In the genomic region with DNA sequence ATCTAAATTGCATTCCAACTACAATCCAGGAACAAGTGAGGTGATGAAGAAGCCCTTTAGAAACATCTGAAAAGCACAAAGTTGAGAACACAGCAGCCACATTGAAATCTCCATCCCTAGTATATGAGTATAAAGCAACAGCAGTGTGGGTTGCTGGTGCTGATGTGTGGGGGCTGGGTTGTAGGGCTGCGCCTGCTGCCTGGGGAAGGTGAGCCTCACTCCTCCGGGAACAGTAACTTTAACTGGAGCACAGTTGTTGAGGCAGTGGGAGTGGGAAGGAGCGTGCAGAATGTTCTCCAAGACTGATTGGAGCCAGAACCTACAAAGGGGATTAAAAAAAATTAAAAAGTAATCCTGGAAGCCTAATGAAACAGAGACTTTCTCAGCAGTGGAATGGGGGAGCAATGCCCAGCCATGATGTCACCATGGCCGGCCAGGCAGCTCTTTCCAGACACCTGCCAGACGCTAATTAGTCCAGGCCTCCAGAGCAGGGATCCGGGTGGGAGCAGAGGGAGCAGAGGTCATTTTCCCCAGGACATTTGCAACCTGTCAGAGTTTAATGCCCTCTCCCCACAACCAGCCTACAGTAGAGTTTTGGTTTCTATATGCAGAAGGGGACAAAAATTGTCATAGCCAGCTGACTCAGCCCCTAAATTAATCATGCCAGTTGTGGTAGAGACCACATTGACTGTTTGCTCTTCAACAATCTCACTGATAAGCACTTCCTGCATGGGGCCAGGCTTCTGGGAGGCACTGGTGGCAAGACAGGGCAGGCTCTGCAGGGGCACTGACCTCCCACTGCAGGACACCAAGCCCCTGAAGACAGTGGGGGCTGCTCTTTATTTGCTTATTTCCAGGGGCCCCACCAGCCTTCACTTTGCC, we compare ENCODE assay signal across 8 cellular contexts.
DNase-seq lines count a peak whose midpoint lies in the region; ATAC-seq, FAIRE-seq and TF ChIP-seq lines count a peak whose summit lies in the region.

No MANE protein-coding gene starts in this region.

- intact Hi-C loops in gastrocnemius medialis (cut with DNase I; ENCODE audit: low total_unique reads): loop anchor here (10.0 kb wide), 1 partner anchor 87 kb away; no protein-coding TSS in a partner anchor

- peaks cover 13% of the 10 kb centered on the region for H3K4me1 Mint-ChIP-seq in astrocyte (ENCODE audit: low read depth, unreplicated experiment)

- H3K4me1 ChIP-seq in astrocyte (ENCODE audit: insufficient read depth, low read length): peaks cover 7% of the 10 kb centered on the region
- no peaks in the 10 kb centered on the region for H3K4me1 ChIP-seq in gastrocnemius medialis

- no peak for FAIRE-seq in astrocyte (lab: Jason Lieb, UNC)

- peak; percentile 94 for ATAC-seq in GM18868 (IDR thresholded peaks at IDR 0.05; ENCODE audit: unreplicated experiment)
- no peak for ATAC-seq in gastrocnemius medialis

- H3K9ac ChIP-seq in astrocyte (ENCODE audit: low read length): no peak overlapping the region

- H3K36me3 ChIP-seq in astrocyte (ENCODE audit: insufficient read depth, low read length) (no peaks in the 10 kb centered on the region), gastrocnemius medialis (no peaks in the 10 kb centered on the region)

- peak; percentile 2 for DNase-seq in LHCN-M2 (ENCODE audit: low read depth)
- DNase-seq in astrocyte (ENCODE audit: low read depth): peak; percentile 50
- DNase-seq in stimulated activated CD4-positive, alpha-beta T cell treated with anti-CD3 and anti-CD28 coated beads, Interleukin-2, amount 100 ng/mL, for 48 hours: peak; percentile 9 to 36
- no peak for DNase-seq in gastrocnemius medialis
- DNase-seq in AG20443 (ENCODE audit: low spot score): no peak
- no peak for DNase-seq in NCI-H146 (lab: John Stamatoyannopoulos, UW)
- no peak for DNase-seq in substantia nigra (lab: John Stamatoyannopoulos, UW)

- in situ Hi-C loops in gastrocnemius medialis (cut with MboI; ENCODE audit: low sequenced_read_pairs in 4 of 4): no loop called here

- TF ChIP-seq CTCF in astrocyte (IDR thresholded peaks at IDR 0.05; ENCODE audit: insufficient read depth, low read depth, low read length) (no peak), gastrocnemius medialis (IDR thresholded peaks at IDR 0.05 in 4 of 5, conservative IDR thresholded peaks at IDR 0.05 in 1 of 5) (no peak)

- H3K36me3 Mint-ChIP-seq in astrocyte (ENCODE audit: low read depth, unreplicated experiment): no peaks in the 10 kb centered on the region

- H2AFZ ChIP-seq in astrocyte (ENCODE audit: low read depth, low read length): no peak overlapping the region

- H3K79me2 ChIP-seq in astrocyte (ENCODE audit: insufficient read depth, low read length): no peaks in the 10 kb centered on the region

- H3K27me3 ChIP-seq in astrocyte (ENCODE audit: insufficient read depth, low read length) (peaks cover 3% of the 10 kb centered on the region), gastrocnemius medialis (no peaks in the 10 kb centered on the region)

- TF ChIP-seq POLR2A in gastrocnemius medialis (IDR thresholded peaks at IDR 0.05): no peak

- no peak overlapping the region for H3K4me3 ChIP-seq in astrocyte (ENCODE audit: insufficient read depth, low read depth, low read length)
- H3K4me3 ChIP-seq in gastrocnemius medialis: no peak overlapping the region

- peak overlapping the region; percentile 18 for H3K4me2 ChIP-seq in astrocyte (ENCODE audit: low read length)

- H3K27ac Mint-ChIP-seq in astrocyte (ENCODE audit: unreplicated experiment): no peak overlapping the region

- no peaks in the 10 kb centered on the region for H4K20me1 ChIP-seq in astrocyte (ENCODE audit: insufficient read depth, low read length)

- no peak overlapping the region for H3K4me3 Mint-ChIP-seq in astrocyte (ENCODE audit: unreplicated experiment)

- H3K27me3 Mint-ChIP-seq in astrocyte (ENCODE audit: low read depth, unreplicated experiment): peaks cover 14% of the 10 kb centered on the region

- H3K9me3 Mint-ChIP-seq in astrocyte (ENCODE audit: unreplicated experiment): peaks cover 9% of the 10 kb centered on the region

- H3K27ac ChIP-seq in astrocyte (ENCODE audit: low read depth, low read length): no peak overlapping the region
- no peak overlapping the region for H3K27ac ChIP-seq in gastrocnemius medialis
- H3K27ac ChIP-seq in substantia nigra (ENCODE audit: low read depth, low read length, poor library complexity, severe bottlenecking): no peak overlapping the region

- H3K9me3 ChIP-seq in astrocyte (ENCODE audit: insufficient read depth, low read depth, low read length): no peaks in the 10 kb centered on the region
- no peaks in the 10 kb centered on the region for H3K9me3 ChIP-seq in gastrocnemius medialis

Comparison
In these comparisons a context has a peak if more than half of its experiments do, and no peak if none do; other contexts are left out.
1. DNase-seq: peak in LHCN-M2 (single experiment), astrocyte (single experiment) and stimulated activated CD4-positive, alpha-beta T cell treated with anti-CD3 and anti-CD28 coated beads, Interleukin-2, amount 100 ng/mL, for 48 hours (2 of 2); none in gastrocnemius medialis (0 of 2), AG20443 (single experiment), NCI-H146 (single experiment) and substantia nigra (0 of 49).